In genomic region chr1:228164561-228165371, GRCh38 we compare ENCODE assay signal across 1 cellular context.
TF ChIP-seq lines count a peak whose summit lies in the region.

No MANE protein-coding gene starts in this region.

TF ChIP-seq in K562, 482 proteins besides CTCF, POLR2A, EP300 and RAD21 (continued from another document and continues in another):
- TF ChIP-seq ZNF395 (CRISPR knock-in tag; IDR thresholded peaks at IDR 0.05), result peak; percentile 85; the same call in 1 of the 2 replicates
- no peak for TF ChIP-seq HNRNPH1 (optimal IDR thresholded peaks at IDR 0.05; ENCODE audit: low read depth, low read length)
- no peak; the same call in 1 of the 2 replicates for TF ChIP-seq NR2F6 (CRISPR knock-in tag; IDR thresholded peaks at IDR 0.05)
- TF ChIP-seq ZBTB1 (CRISPR knock-in tag; IDR thresholded peaks at IDR 0.05; ENCODE audit: borderline replicate concordance, low read depth), result no peak; the same call in 1 of the 2 replicates
- TF ChIP-seq NUFIP1 (IDR thresholded peaks at IDR 0.05; ENCODE audit: partially characterized antibody), result no peak
- no peak for TF ChIP-seq ZBTB26 (CRISPR knock-in tag; IDR thresholded peaks at IDR 0.05)
- peak; percentile 95 for TF ChIP-seq TCF3 (CRISPR knock-in tag; IDR thresholded peaks at IDR 0.05)
- no peak for TF ChIP-seq ZFP1 (CRISPR knock-in tag; IDR thresholded peaks at IDR 0.05)
- TF ChIP-seq ZFP30 (CRISPR knock-in tag; IDR thresholded peaks at IDR 0.05; ENCODE audit: borderline replicate concordance), result no peak
- TF ChIP-seq FOS (IDR thresholded peaks at IDR 0.05; ENCODE audit: extremely low read depth, insufficient read length), result no peak
- no peak for TF ChIP-seq FOXA3 (CRISPR knock-in tag; conservative IDR thresholded peaks at IDR 0.05 in 1 of 2, IDR thresholded peaks at IDR 0.05 in 1 of 2)
- TF ChIP-seq ATF6 (CRISPR knock-in tag; IDR thresholded peaks at IDR 0.05), result 0 out of 2 replicates have a peak, but pooled peaks have one; percentile 34
- TF ChIP-seq GATAD2B (IDR thresholded peaks at IDR 0.05; ENCODE audit: borderline replicate concordance), result no peak
- no peak for TF ChIP-seq ZNF140 (CRISPR knock-in tag; IDR thresholded peaks at IDR 0.05)
- TF ChIP-seq YBX1 (IDR thresholded peaks at IDR 0.05), result no peak
- peak; percentile 48 for TF ChIP-seq SMARCE1 (IDR thresholded peaks at IDR 0.05)
- no peak for TF ChIP-seq KLF1 (tag; IDR thresholded peaks at IDR 0.05)
- peak; percentile 30 for TF ChIP-seq ATF3 (IDR thresholded peaks at IDR 0.05)
- TF ChIP-seq ATF3 (CRISPR knock-in tag; conservative IDR thresholded peaks at IDR 0.05), result peak; percentile 60; the same call in 1 of the 2 replicates
- TF ChIP-seq ZNF512 (tag; IDR thresholded peaks at IDR 0.05), result no peak; the same call in 1 of the 2 replicates
- no peak for TF ChIP-seq SMARCA5 (IDR thresholded peaks at IDR 0.05)
- TF ChIP-seq USF1 (CRISPR knock-in tag; IDR thresholded peaks at IDR 0.05), result peak; percentile 80
- no peak for TF ChIP-seq IFI16 (CRISPR knock-in tag; IDR thresholded peaks at IDR 0.05)
- TF ChIP-seq PKNOX1 (IDR thresholded peaks at IDR 0.05), result peak; percentile 45
- peak; percentile 100 for TF ChIP-seq RCOR1 (IDR thresholded peaks at IDR 0.05; ENCODE audit: borderline replicate concordance in 1 of 2, low read depth in 2 of 2, low read length in 2 of 2)
- TF ChIP-seq ZNF589 (CRISPR knock-in tag; IDR thresholded peaks at IDR 0.05; ENCODE audit: low read depth), result peak; percentile 78; the same call in 1 of the 2 replicates
- TF ChIP-seq STAT5B (CRISPR knock-in tag; IDR thresholded peaks at IDR 0.05), result no peak
- TF ChIP-seq NFIX (CRISPR knock-in tag; IDR thresholded peaks at IDR 0.05; ENCODE audit: low read depth), result no peak
- TF ChIP-seq TAF1 (IDR thresholded peaks at IDR 0.05; ENCODE audit: control insufficient read depth, extremely low read depth, insufficient read depth, low read length, severe bottlenecking), result no peak
- 0 out of 2 replicates have a peak, but pooled peaks have one; percentile 47 for TF ChIP-seq ZKSCAN1 (IDR thresholded peaks at IDR 0.05; ENCODE audit: low read depth, low read length)
- no peak for TF ChIP-seq RFX5 (IDR thresholded peaks at IDR 0.05; ENCODE audit: low read depth, low read length)
- TF ChIP-seq ELK1 (CRISPR knock-in tag; IDR thresholded peaks at IDR 0.05), result no peak
- TF ChIP-seq RREB1 (CRISPR knock-in tag; IDR thresholded peaks at IDR 0.05), result peak; percentile 84; the same call in 1 of the 2 replicates
- TF ChIP-seq ETV6 (IDR thresholded peaks at IDR 0.05; ENCODE audit: borderline replicate concordance in 1 of 2, low read depth in 2 of 2, low read length in 1 of 2), result no peak
- TF ChIP-seq ETV6 (CRISPR knock-in tag; IDR thresholded peaks at IDR 0.05; ENCODE audit: borderline replicate concordance), result no peak
- TF ChIP-seq ZFPM2 (CRISPR knock-in tag; IDR thresholded peaks at IDR 0.05), result no peak
- TF ChIP-seq ARID3A (IDR thresholded peaks at IDR 0.05; ENCODE audit: borderline replicate concordance, low read depth, low read length), result no peak
- no peak for TF ChIP-seq PCBP1 (IDR thresholded peaks at IDR 0.05; ENCODE audit: low read depth, low read length, poor library complexity, severe bottlenecking)
- 0 out of 2 replicates have a peak, but pooled peaks have one; percentile 23 for TF ChIP-seq TRIM25 (IDR thresholded peaks at IDR 0.05; ENCODE audit: borderline replicate concordance)
- TF ChIP-seq ZNF668 (CRISPR knock-in tag; IDR thresholded peaks at IDR 0.05), result no peak
- no peak for TF ChIP-seq PHTF2 (CRISPR knock-in tag; IDR thresholded peaks at IDR 0.05)
- no peak for TF ChIP-seq RBM17 (IDR thresholded peaks at IDR 0.05; ENCODE audit: borderline replicate concordance, low read depth, low read length)
